In genomic region chr21:43974791-43975468, GRCh38 we compare ENCODE assay signal across 8 cellular contexts. TPM values are rescaled to one million over a fixed set of nuclear protein-coding genes. Genes with fewer than 3 reads are reported as not detected.
DNase-seq lines count a peak whose midpoint lies in the region; ATAC-seq and TF ChIP-seq lines count a peak whose summit lies in the region.

No MANE protein-coding gene starts in this region.

- no peaks in the 10 kb centered on the region for H3K9me3 ChIP-seq in smooth muscle cell (replicated peaks; ENCODE audit: low read depth)

- H3K27ac Mint-ChIP-seq in stimulated activated naive CD8-positive, alpha-beta T cell treated with anti-CD3 and anti-CD28 coated beads, Interleukin-15, Interleukin-2, amounts not matched to agents 100 ng/mL and 50 ng/mL, for 24 hours: peak overlapping the region; percentile 77
- no peak overlapping the region for H3K27ac Mint-ChIP-seq in activated B cell treated with CpG ODN at 0.5 μM for 24 hours

- no peaks in the 10 kb centered on the region for H3K27me3 ChIP-seq in smooth muscle cell (ENCODE audit: low read depth)

- no peak overlapping the region for H3K4me3 Mint-ChIP-seq in stimulated activated naive CD8-positive, alpha-beta T cell treated with anti-CD3 and anti-CD28 coated beads, Interleukin-15, Interleukin-2, amounts not matched to agents 100 ng/mL and 50 ng/mL, for 24 hours
- no peak overlapping the region for H3K4me3 Mint-ChIP-seq in activated B cell treated with CpG ODN at 0.5 μM for 24 hours

- POLR2A ChIA-PET in activated B cell treated with CpG ODN at 0.5 μM for 24 hours (lab: Charles Lee): no interaction called here

- H2AFZ ChIP-seq in smooth muscle cell (ENCODE audit: low read depth): no peak overlapping the region

- no peak overlapping the region for H3K4me2 ChIP-seq in smooth muscle cell

- ATAC-seq in stimulated activated naive CD8-positive, alpha-beta T cell treated with anti-CD3 and anti-CD28 coated beads, Interleukin-15, Interleukin-2, amounts not matched to agents 100 U/mL and 50 U/mL, for 24 hours: no peak
- ATAC-seq in activated B cell treated with CpG ODN at 0.5 μM for 24 hours (ENCODE audit: low read depth): peak; percentile 29
- ATAC-seq in left lobe of liver: peak; percentile 12
- ATAC-seq in GM21423 (IDR thresholded peaks at IDR 0.05; ENCODE audit: unreplicated experiment): no peak
- no peak for ATAC-seq in GM18861 (IDR thresholded peaks at IDR 0.05; ENCODE audit: unreplicated experiment)

- H3K36me3 ChIP-seq in smooth muscle cell (ENCODE audit: low read depth): no peaks in the 10 kb centered on the region

- intact Hi-C loops in activated B cell treated with CpG ODN at 0.5 μM for 24 hours (cut with micrococcal nuclease): loop anchor here (1.0 kb wide), 3 partner anchors 36 to 186 kb away; partner anchors contain the start of gene RRP1

- H3K27ac ChIP-seq in smooth muscle cell (ENCODE audit: low read depth): no peak overlapping the region

- H3K4me3 ChIP-seq in smooth muscle cell: no peak overlapping the region

- H3K79me2 ChIP-seq in smooth muscle cell (ENCODE audit: low read depth): no peaks in the 10 kb centered on the region

- H3K36me3 Mint-ChIP-seq in stimulated activated naive CD8-positive, alpha-beta T cell treated with anti-CD3 and anti-CD28 coated beads, Interleukin-15, Interleukin-2, amounts not matched to agents 100 ng/mL and 50 ng/mL, for 24 hours (ENCODE audit: low read depth): peaks cover 14% of the 10 kb centered on the region
- H3K36me3 Mint-ChIP-seq in activated B cell treated with CpG ODN at 0.5 μM for 24 hours (ENCODE audit: low read depth): peaks cover 40% of the 10 kb centered on the region

- no peaks in the 10 kb centered on the region for H4K20me1 ChIP-seq in smooth muscle cell (ENCODE audit: low read depth)

- H3K9ac ChIP-seq in smooth muscle cell (ENCODE audit: low read depth): no peak overlapping the region

- no peaks in the 10 kb centered on the region for H3K27me3 Mint-ChIP-seq in stimulated activated naive CD8-positive, alpha-beta T cell treated with anti-CD3 and anti-CD28 coated beads, Interleukin-15, Interleukin-2, amounts not matched to agents 100 ng/mL and 50 ng/mL, for 24 hours
- H3K27me3 Mint-ChIP-seq in activated B cell treated with CpG ODN at 0.5 μM for 24 hours: no peaks in the 10 kb centered on the region

- H3K4me1 Mint-ChIP-seq in stimulated activated naive CD8-positive, alpha-beta T cell treated with anti-CD3 and anti-CD28 coated beads, Interleukin-15, Interleukin-2, amounts not matched to agents 100 ng/mL and 50 ng/mL, for 24 hours (ENCODE audit: low read depth): peaks cover 11% of the 10 kb centered on the region
- peaks cover 9% of the 10 kb centered on the region for H3K4me1 Mint-ChIP-seq in activated B cell treated with CpG ODN at 0.5 μM for 24 hours

- CTCF ChIA-PET in activated B cell treated with CpG ODN at 0.5 μM for 24 hours (lab: Charles Lee): interaction anchor here (0.6 to 2.7 kb wide), 14 partner anchors 12 to 246 kb away, joined by 3 to 34 read pairs (median 4); partner anchors contain the start of gene RRP1

- no peaks in the 10 kb centered on the region for H3K9me3 Mint-ChIP-seq in stimulated activated naive CD8-positive, alpha-beta T cell treated with anti-CD3 and anti-CD28 coated beads, Interleukin-15, Interleukin-2, amounts not matched to agents 100 ng/mL and 50 ng/mL, for 24 hours
- H3K9me3 Mint-ChIP-seq in activated B cell treated with CpG ODN at 0.5 μM for 24 hours: no peaks in the 10 kb centered on the region

- no peaks in the 10 kb centered on the region for H3F3A ChIP-seq in smooth muscle cell (ENCODE audit: low read depth)

- TF ChIP-seq CTCF in activated B cell treated with CpG ODN at 0.5 μM for 24 hours (IDR thresholded peaks at IDR 0.05) (no peak), smooth muscle cell (IDR thresholded peaks at IDR 0.05; ENCODE audit: borderline replicate concordance, insufficient read depth, poor library complexity, severe bottlenecking) (no peak)

- DNase-seq in stimulated activated naive CD8-positive, alpha-beta T cell treated with anti-CD3 and anti-CD28 coated beads, Interleukin-15, Interleukin-2, amounts not matched to agents 100 U/mL and 50 U/mL, for 24 hours: no peak
- DNase-seq in activated B cell treated with CpG ODN at 0.5 μM for 24 hours (no peak), left lobe of liver (ENCODE audit: low spot score) (no peak), LoVo (ENCODE audit: low spot score) (no peak), smooth muscle cell (lab: John Stamatoyannopoulos, UW; ENCODE audit: unreplicated experiment) (no peak)

- no peaks in the 10 kb centered on the region for H3K4me1 ChIP-seq in smooth muscle cell (ENCODE audit: low read depth)

- 91% methylated on average over 14 of the region's 16 CpGs for WGBS in smooth muscle cell (ENCODE audit: low lambda C conversion rate)

RNA-seq across cellular contexts. Expression of gene TRAPPC10, which starts 37.2 kb away (rescaled TPM):
- total RNA-seq in activated B cell treated with CpG ODN at 0.5 μM for 24 hours (77.8 and 96.0 TPM in 2 replicates), left lobe of liver (21.2 TPM), smooth muscle cell (16.9 and 24.6 TPM in 2 replicates)
- polyA plus RNA-seq in smooth muscle cell: 7.9 and 12.3 TPM in 2 replicates

Comparison
In these comparisons a context has a peak if more than half of its experiments do, and no peak if none do; other contexts are left out.
1. ATAC-seq: peak in activated B cell treated with CpG ODN at 0.5 μM for 24 hours (single experiment) and left lobe of liver (single experiment); none in stimulated activated naive CD8-positive, alpha-beta T cell treated with anti-CD3 and anti-CD28 coated beads, Interleukin-15, Interleukin-2, amounts not matched to agents 100 U/mL and 50 U/mL, for 24 hours (single experiment), GM21423 (single experiment) and GM18861 (single experiment).